ENCODE assay signal across 10 cellular contexts in genomic region chr20:54174452-54175175, GRCh38. TPM values are rescaled to one million over a fixed set of nuclear protein-coding genes. Genes with fewer than 3 reads are reported as not detected.
DNase-seq lines count a peak whose midpoint lies in the region; ATAC-seq and TF ChIP-seq lines count a peak whose summit lies in the region.
"Had no signal": no experiment of that assay in that cellular context is flagged by ENCODE, and none has a peak within 500 bp of the region (broad histone marks: within the 10 kb centered on the region; RNA-seq: fewer than 3 reads in every experiment).

No MANE protein-coding gene starts in this region.

- peaks cover 14% of the 10 kb centered on the region for H3K4me1 Mint-ChIP-seq in T-helper 1 cell treated with Interleukin-12 subunit alpha and Interleukin-12 subunit beta and Interleukin-4 antibody, amounts not matched to agents 30 μg/mL and 1 μg/mL, for 36 hours (ENCODE audit: low read depth)
- peaks cover 19% of the 10 kb centered on the region for H3K4me1 Mint-ChIP-seq in progenitor cell of endocrine pancreas (ENCODE audit: low read depth)

- H3K36me3 Mint-ChIP-seq in T-helper 1 cell treated with Interleukin-12 subunit alpha and Interleukin-12 subunit beta and Interleukin-4 antibody, amounts not matched to agents 30 μg/mL and 1 μg/mL, for 36 hours (ENCODE audit: low read depth), result no peaks in the 10 kb centered on the region
- no peaks in the 10 kb centered on the region for H3K36me3 Mint-ChIP-seq in progenitor cell of endocrine pancreas (ENCODE audit: insufficient read depth)

- no peak overlapping the region for H3K4me3 ChIP-seq in epithelial cell of esophagus (ENCODE audit: low read length)

- no peaks in the 10 kb centered on the region for H3K9me3 Mint-ChIP-seq in T-helper 1 cell treated with Interleukin-12 subunit alpha and Interleukin-12 subunit beta and Interleukin-4 antibody, amounts not matched to agents 30 μg/mL and 1 μg/mL, for 36 hours
- H3K9me3 Mint-ChIP-seq in progenitor cell of endocrine pancreas (ENCODE audit: low read depth), result no peaks in the 10 kb centered on the region

- no peak for DNase-seq in T-helper 1 cell
- DNase-seq in SKM-1 (lab: John Stamatoyannopoulos, UW; ENCODE audit: unreplicated experiment), result peak; percentile 45
- DNase-seq in epithelial cell of esophagus (ENCODE audit: low read depth), result peak; percentile 45
- DNase-seq in progenitor cell of endocrine pancreas (ENCODE audit: low spot score, unreplicated experiment), result no peak
- no peak for DNase-seq in EL
- DNase-seq in nucleus accumbens (lab: John Stamatoyannopoulos, UW), result no peak
- DNase-seq: caudate nucleus had no signal

- TF ChIP-seq CTCF in epithelial cell of esophagus (IDR thresholded peaks at IDR 0.05; ENCODE audit: insufficient read depth, low read depth, low read length, missing control alignments) (no peak), progenitor cell of endocrine pancreas (IDR thresholded peaks at IDR 0.05; ENCODE audit: unreplicated experiment) (no peak)

- no peak for ATAC-seq in HG03439 (IDR thresholded peaks at IDR 0.05; ENCODE audit: unreplicated experiment)

- peak overlapping the region; percentile 25 for H3K4me3 Mint-ChIP-seq in T-helper 1 cell treated with Interleukin-12 subunit alpha and Interleukin-12 subunit beta and Interleukin-4 antibody, amounts not matched to agents 30 μg/mL and 1 μg/mL, for 36 hours
- H3K4me3 Mint-ChIP-seq in progenitor cell of endocrine pancreas (ENCODE audit: low read depth), result peak overlapping the region; percentile 29

- peaks cover 65% of the 10 kb centered on the region for H3K27me3 Mint-ChIP-seq in T-helper 1 cell treated with Interleukin-12 subunit alpha and Interleukin-12 subunit beta and Interleukin-4 antibody, amounts not matched to agents 30 μg/mL and 1 μg/mL, for 36 hours (ENCODE audit: low read depth)
- peaks cover 72% of the 10 kb centered on the region for H3K27me3 Mint-ChIP-seq in progenitor cell of endocrine pancreas

- H3K27ac Mint-ChIP-seq in T-helper 1 cell treated with Interleukin-12 subunit alpha and Interleukin-12 subunit beta and Interleukin-4 antibody, amounts not matched to agents 30 μg/mL and 1 μg/mL, for 36 hours, result no peak overlapping the region
- no peak overlapping the region for H3K27ac Mint-ChIP-seq in progenitor cell of endocrine pancreas

RNA-seq across cellular contexts. Expression of gene CYP24A1, which starts 0.8 kb away (rescaled TPM):
- total RNA-seq in progenitor cell of endocrine pancreas, result not detected in 2 replicates
- total RNA-seq: temporal lobe had no signal

RNA-seq across cellular contexts. Expression of gene PFDN4, which starts 33.3 kb away (rescaled TPM):
- total RNA-seq in progenitor cell of endocrine pancreas, result 26.8 and 29.6 TPM in 2 replicates

Comparison
In these comparisons a context has a peak if more than half of its experiments do, and no peak if none do; other contexts are left out.
1. DNase-seq: peak in SKM-1 (single experiment) and epithelial cell of esophagus (single experiment); none in T-helper 1 cell (0 of 5), progenitor cell of endocrine pancreas (single experiment), EL (single experiment) and nucleus accumbens (0 of 56).